ENCODE assay signal across 8 cellular contexts in genomic region chr16:3123986-3124886, GRCh38. TPM values are rescaled to one million over a fixed set of nuclear protein-coding genes. Genes with fewer than 3 reads are reported as not detected.
A peak's percentile ranks its signal among the peaks of the same experiment; 100 is the strongest.
DNase-seq lines count a peak whose midpoint lies in the region; ATAC-seq and TF ChIP-seq lines count a peak whose summit lies in the region.

No MANE protein-coding gene starts in this region.

- in situ Hi-C loops in GM13977 (cut with MboI; ENCODE audit: low pct_unique_long_range_greater_than_20kb, low sequenced_read_pairs, unreplicated experiment) = no loop called here

- POLR2A ChIA-PET in T-cell (lab: Charles Lee) = interaction anchor here (0.6 to 0.7 kb wide), 2 partner anchors 11 to 19 kb away, joined by 3 to 6 read pairs; partner anchors contain the start of gene ZNF213 (in 1 of the 2)

- TF ChIP-seq POLR2A in uterus (IDR thresholded peaks at IDR 0.05) = peak in 1 of 2 donors; percentile 35

- peak overlapping the region; percentile 95 to 96 (median 95) for H3K4me3 Mint-ChIP-seq in T-cell

- ATAC-seq in HG02870 (IDR thresholded peaks at IDR 0.05; ENCODE audit: unreplicated experiment) (peak; percentile 85), T-cell (replicated peaks in 1 of 4) (peak; percentile 90 to 92 (median 92)), left ventricle myocardium superior (peak; percentile 96)

- H3K4me3 ChIP-seq in uterus = peak overlapping the region; percentile 37 to 55

- H3K4me1 Mint-ChIP-seq in T-cell = peaks cover 47 to 53% (median 51%) of the 10 kb centered on the region in 3 donors

- no peaks in the 10 kb centered on the region for H3K27me3 ChIP-seq in uterus

- H3K36me3 Mint-ChIP-seq in T-cell = no peaks in the 10 kb centered on the region

- H3K9me3 Mint-ChIP-seq in T-cell = no peaks in the 10 kb centered on the region

- CTCF ChIA-PET in T-cell (lab: Charles Lee) = interaction anchor here in 1 of 2 donors (0.6 kb wide), 1 partner anchor 61 kb away, joined by 3 read pairs; no protein-coding TSS in a partner anchor

- intact Hi-C loops in left ventricle myocardium superior (cut with micrococcal nuclease) (no loop called here), uterus (cut with DNase I; ENCODE audit: low total_unique reads) (no loop called here)

- no peaks in the 10 kb centered on the region for H3K36me3 ChIP-seq in uterus

- peak overlapping the region; percentile 30 to 71 for H3K27ac ChIP-seq in uterus

- DNase-seq in GM13977 (ENCODE audit: low spot score) (peak; percentile 96), NCI-H146 (lab: John Stamatoyannopoulos, UW) (peak; percentile 99), T-cell (peak; percentile 88 to 97 (median 95)), amniotic epithelial cell (ENCODE audit: low read depth) (peak; percentile 85), left ventricle myocardium superior (peak; percentile 98), pulmonary artery endothelial cell (ENCODE audit: low read depth, low spot score) (peak; percentile 77), uterus (peak; percentile 94 to 96)

- H3K4me1 ChIP-seq in uterus = peaks cover 0 to 5% of the 10 kb centered on the region in 2 donors

- H3K27me3 Mint-ChIP-seq in T-cell = no peaks in the 10 kb centered on the region

- no peaks in the 10 kb centered on the region for H3K9me3 ChIP-seq in uterus

- peak overlapping the region; percentile 94 to 98 for H3K27ac Mint-ChIP-seq in T-cell

- TF ChIP-seq CTCF in GM13977 (IDR thresholded peaks at IDR 0.05; ENCODE audit: extremely low read depth, insufficient read depth, missing control alignments) (peak; percentile 19), uterus (IDR thresholded peaks at IDR 0.05) (peak in 2 of 4 experiments; percentile 5 to 19)

RNA-seq across cellular contexts. Expression of gene ZNF213, which starts 10.6 kb away (rescaled TPM):
- total RNA-seq in T-cell (10 to 100 TPM in 3 of 5 donors, 1 to 10 TPM in 2; 3.1 to 16.9 (median 12.8) TPM), left ventricle myocardium superior (7.1 TPM), pulmonary artery endothelial cell (4.8 and 5.0 TPM in 2 replicates), uterus (100 to 1,000 TPM in 1 of 4 donors, 10 to 100 TPM in 1, 1 to 10 TPM in 1, under 1 TPM in 1; 0.77 to 101 (median 11.1) TPM)

RNA-seq across cellular contexts. Expression of gene ZNF205, which starts 11.8 kb away (rescaled TPM):
- total RNA-seq in T-cell (under 1 TPM in 1 of 5 donors, not detected in 4; 0.38 TPM), left ventricle myocardium superior (8.8 TPM), pulmonary artery endothelial cell (21.3 and 22.5 TPM in 2 replicates), uterus (10 to 100 TPM; 12.9 to 26.9 (median 18.3) TPM)

RNA-seq across cellular contexts. Expression of gene ZSCAN10, which starts 25.1 kb away (rescaled TPM):
- total RNA-seq in T-cell = under 1 TPM in 4 of 5 donors, not detected in 1; 0.19 to 0.64 (median 0.39) TPM
- not detected for total RNA-seq in left ventricle myocardium superior
- not detected in 2 replicates for total RNA-seq in pulmonary artery endothelial cell
- total RNA-seq in uterus = not detected

RNA-seq across cellular contexts. Expression of gene IL32, which starts 58.8 kb away (rescaled TPM):
- total RNA-seq in T-cell (1,000 to 10,000 TPM in 2 of 5 donors, 100 to 1,000 TPM in 3; 736 to 1,200 (median 999) TPM), left ventricle myocardium superior (46.0 TPM), pulmonary artery endothelial cell (33.7 and 60.3 TPM in 2 replicates), uterus (10 to 100 TPM in 3 of 4 donors, 1 to 10 TPM in 1; 7.5 to 37.1 (median 20.9) TPM)

Comparison
In these comparisons a context has a peak if more than half of its experiments do, and no peak if none do; other contexts are left out.
1. Peak in every context shown above with its lines: DNase-seq, ATAC-seq, H3K4me3 ChIP-seq and H3K27ac ChIP-seq.